11 cellular contexts compared by ENCODE assay signal in the genomic region with DNA sequence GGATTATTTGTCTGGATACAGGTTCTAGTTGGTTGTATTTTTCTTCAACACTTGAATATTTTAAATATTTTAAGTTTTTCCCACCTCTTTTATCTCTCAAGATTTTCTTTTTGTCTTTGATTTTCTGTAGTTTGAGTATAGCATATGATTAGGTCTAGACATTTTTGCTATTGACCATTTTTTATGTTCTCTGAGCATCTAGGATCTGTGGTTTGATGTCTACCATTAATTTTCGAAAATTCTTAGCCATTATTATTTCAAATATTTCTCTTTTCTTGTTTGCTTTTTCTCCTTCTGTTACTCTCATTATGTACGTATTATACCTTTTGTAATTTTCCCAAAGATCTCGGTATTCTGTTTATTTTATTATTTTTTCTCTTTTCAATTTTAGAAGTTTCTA.
"Had no signal": no experiment of that assay in that cellular context is flagged by ENCODE, and none has a peak within 500 bp of the region (broad histone marks: within the 10 kb centered on the region; RNA-seq: fewer than 3 reads in every experiment).

No MANE protein-coding gene starts in this region.

- H3K27me3 Mint-ChIP-seq: IgD-negative memory B cell had no signal

- H3K9ac ChIP-seq: KMS-11 had no signal

- H3K4me3 ChIP-seq: GM23338 had no signal

- FAIRE-seq: H1, H54, HepG2 had no signal

- H3K9me3 Mint-ChIP-seq: GM23338 had no signal

- ATAC-seq: GM23338, HepG2 had no signal

- H2AFZ ChIP-seq: GM23338 had no signal

- H3K27ac Mint-ChIP-seq: GM23338, H9, HFFc6, IgD-negative memory B cell had no signal

- H3K4me1 Mint-ChIP-seq: GM23338, H9, IgD-negative memory B cell had no signal

- H3K4me2 ChIP-seq: GM23338, KMS-11 had no signal

- H3K27ac ChIP-seq: HL-60, KMS-11 had no signal

- DNase-seq: H9, HCEC 1CT, HFFc6, KBM-7 had no signal

- H3K4me3 Mint-ChIP-seq: GM23338, H9, HFFc6 had no signal

- H3K36me3 Mint-ChIP-seq: IgD-negative memory B cell had no signal
